Comparison of ENCODE assay signal across 15 cellular contexts in the genomic region with DNA sequence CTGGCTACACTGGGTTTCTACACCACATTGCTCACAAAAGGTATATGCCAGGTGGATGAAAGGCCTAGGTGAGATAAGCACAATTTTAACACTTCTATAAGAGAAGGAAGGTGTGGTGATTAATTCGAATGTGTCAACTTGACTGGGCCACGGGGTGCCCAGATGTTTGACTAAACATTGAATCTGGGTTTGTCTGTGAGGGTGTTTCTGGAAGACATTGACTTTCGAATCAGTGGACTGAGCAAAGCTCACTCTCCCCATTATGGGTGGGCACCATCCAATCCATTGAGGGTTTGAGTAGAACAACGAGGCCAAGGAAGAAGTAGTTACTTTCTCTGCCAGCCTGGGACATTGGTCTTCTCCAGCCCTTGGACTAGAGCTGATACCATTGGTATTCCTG.
"Had no signal": no experiment of that assay in that cellular context is flagged by ENCODE, and none has a peak within 500 bp of the region (broad histone marks: within the 10 kb centered on the region; RNA-seq: fewer than 3 reads in every experiment).

No MANE protein-coding gene starts in this region.

- H3K36me3 Mint-ChIP-seq: stimulated activated memory B cell treated with anti-CD40 and anti-IgM and Interleukin-4, amounts not matched to agents 10 μg/mL and 1 μg/mL and 100 μg/mL, for 72 hours had no signal

- H3K36me3 ChIP-seq: neutrophil, tibial artery, upper lobe of left lung had no signal

- H2AFZ ChIP-seq: hepatocyte had no signal

- DNase-seq: dermis blood vessel endothelial cell; erythroblast; foreskin melanocyte; kidney glomerular epithelial cell; stimulated activated CD4-positive, alpha-beta T cell treated with anti-CD3 and anti-CD28 coated beads, Interleukin-4, amount 100 ng/mL, for 1 hour; tibial artery had no signal

- H3K4me3 Mint-ChIP-seq: naive thymus-derived CD8-positive, alpha-beta T cell; stimulated activated memory B cell treated with anti-CD40 and anti-IgM and Interleukin-4, amounts not matched to agents 10 μg/mL and 1 μg/mL and 100 μg/mL, for 72 hours; stimulated activated naive CD8-positive, alpha-beta T cell treated with anti-CD3 and anti-CD28 coated beads, Interleukin-15, Interleukin-2, amounts not matched to agents 100 ng/mL and 50 ng/mL, for 24 hours had no signal

- H3K27ac ChIP-seq: hepatocyte, neutrophil, tibial artery, upper lobe of left lung had no signal

- H3K4me3 ChIP-seq: hepatocyte, mucosa of descending colon, tibial artery, upper lobe of left lung had no signal

- H3K4me2 ChIP-seq: hepatocyte had no signal

- ATAC-seq: mucosa of descending colon; naive thymus-derived CD8-positive, alpha-beta T cell; stimulated activated memory B cell treated with anti-CD40 and anti-IgM and Interleukin-4, amounts not matched to agents 10 μg/mL and 1 μg/mL and 100 μg/mL, for 72 hours had no signal

- H3K4me1 ChIP-seq: tibial artery, upper lobe of left lung had no signal

- H3K4me1 Mint-ChIP-seq: stimulated activated memory B cell treated with anti-CD40 and anti-IgM and Interleukin-4, amounts not matched to agents 10 μg/mL and 1 μg/mL and 100 μg/mL, for 72 hours had no signal

- H3K27ac Mint-ChIP-seq: naive thymus-derived CD8-positive, alpha-beta T cell; stimulated activated memory B cell treated with anti-CD40 and anti-IgM and Interleukin-4, amounts not matched to agents 10 μg/mL and 1 μg/mL and 100 μg/mL, for 72 hours; stimulated activated naive CD8-positive, alpha-beta T cell treated with anti-CD3 and anti-CD28 coated beads, Interleukin-15, Interleukin-2, amounts not matched to agents 100 ng/mL and 50 ng/mL, for 24 hours had no signal

- FAIRE-seq: colon, endothelial cell of umbilical vein had no signal

- H3K27me3 ChIP-seq: hepatocyte, tibial artery, upper lobe of left lung had no signal

- H3K9me3 ChIP-seq: neutrophil had no signal

- H3K27me3 Mint-ChIP-seq: stimulated activated memory B cell treated with anti-CD40 and anti-IgM and Interleukin-4, amounts not matched to agents 10 μg/mL and 1 μg/mL and 100 μg/mL, for 72 hours had no signal
